ENCODE assay signal across 8 cellular contexts in genomic region chrX:16718824-16719333, GRCh38. TPM values are rescaled to one million over a fixed set of nuclear protein-coding genes. Genes with fewer than 3 reads are reported as not detected.
DNase-seq lines count a peak whose midpoint lies in the region; ATAC-seq, FAIRE-seq and TF ChIP-seq lines count a peak whose summit lies in the region.

No MANE protein-coding gene starts in this region.

- peaks cover 25% of the 10 kb centered on the region for H3K4me1 Mint-ChIP-seq in activated T-cell treated with anti-CD3 and anti-CD28 coated beads, Interleukin-2, amount 50 U/mL, for 4 hours (ENCODE audit: low read depth)
- peaks cover 11 to 37% (median 34%) of the 10 kb centered on the region in 4 donors for H3K4me1 Mint-ChIP-seq in naive thymus-derived CD8-positive, alpha-beta T cell

- H3K4me3 Mint-ChIP-seq in activated T-cell treated with anti-CD3 and anti-CD28 coated beads, Interleukin-2, amount 50 U/mL, for 4 hours = peak overlapping the region; percentile 91
- peak overlapping the region; percentile 87 to 97 (median 94) for H3K4me3 Mint-ChIP-seq in naive thymus-derived CD8-positive, alpha-beta T cell

- H3K27me3 ChIP-seq in bronchial epithelial cell (ENCODE audit: control insufficient read depth, insufficient read depth, low read length) = no peaks in the 10 kb centered on the region

- no peaks in the 10 kb centered on the region for H3K9me3 Mint-ChIP-seq in activated T-cell treated with anti-CD3 and anti-CD28 coated beads, Interleukin-2, amount 50 U/mL, for 4 hours
- no peaks in the 10 kb centered on the region for H3K9me3 Mint-ChIP-seq in naive thymus-derived CD8-positive, alpha-beta T cell

- peaks cover 3% of the 10 kb centered on the region for H3K36me3 Mint-ChIP-seq in activated T-cell treated with anti-CD3 and anti-CD28 coated beads, Interleukin-2, amount 50 U/mL, for 4 hours (ENCODE audit: insufficient read depth)
- H3K36me3 Mint-ChIP-seq in naive thymus-derived CD8-positive, alpha-beta T cell = peaks cover 0 to 10% (median 0%) of the 10 kb centered on the region in 3 donors

- H3K27me3 Mint-ChIP-seq in activated T-cell treated with anti-CD3 and anti-CD28 coated beads, Interleukin-2, amount 50 U/mL, for 4 hours (ENCODE audit: low read depth) = no peaks in the 10 kb centered on the region
- H3K27me3 Mint-ChIP-seq in naive thymus-derived CD8-positive, alpha-beta T cell = peaks cover 0 to 2% (median 0%) of the 10 kb centered on the region in 5 donors

- no peak for DNase-seq in activated T-cell treated with anti-CD3 and anti-CD28 coated beads, Interleukin-2, amount 50 U/mL, for 4 hours
- DNase-seq in activated T-cell treated with anti-CD3 and anti-CD28 coated beads, Interleukin-2, amount 50 U/mL, for 1 hour = no peak
- DNase-seq in bronchial epithelial cell (ENCODE audit: low read depth) = no peak
- no peak for DNase-seq in naive thymus-derived CD8-positive, alpha-beta T cell
- no peak for DNase-seq in kidney glomerular epithelial cell (lab: John Stamatoyannopoulos, UW)
- no peak for DNase-seq in activated CD4-positive, CD25-positive, alpha-beta regulatory T cell (lab: John Stamatoyannopoulos, UW)
- no peak for DNase-seq in DMS153 treated with DMSO at 0.1 percent for 48 hours (lab: John Stamatoyannopoulos, UW; ENCODE audit: unreplicated experiment)

- FAIRE-seq in bronchial epithelial cell (lab: Jason Lieb, UNC) = no peak

- H3K27ac Mint-ChIP-seq in naive thymus-derived CD8-positive, alpha-beta T cell = peak overlapping the region; percentile 95 to 100 (median 99)

- ATAC-seq in activated T-cell treated with anti-CD3 and anti-CD28 coated beads, Interleukin-2, amount 50 U/mL, for 4 hours = peak; percentile 1 to 53
- peak; percentile 29 for ATAC-seq in HG03520 (IDR thresholded peaks at IDR 0.05; ENCODE audit: unreplicated experiment)
- peak; percentile 22 for ATAC-seq in naive thymus-derived CD8-positive, alpha-beta T cell

- H3K4me3 ChIP-seq in bronchial epithelial cell (ENCODE audit: low read depth, low read length) = peak overlapping the region; percentile 60

- POLR2A ChIA-PET in naive thymus-derived CD8-positive, alpha-beta T cell (lab: Charles Lee) = interaction anchor here (0.6 to 1.3 kb wide), 4 partner anchors 31 to 864 kb away, joined by 3 to 4 read pairs (median 4); partner anchors contain the start of gene AP1S2

- no peaks in the 10 kb centered on the region for H3K36me3 ChIP-seq in bronchial epithelial cell (ENCODE audit: control insufficient read depth, insufficient read depth, low read length)

- TF ChIP-seq CTCF in bronchial epithelial cell (IDR thresholded peaks at IDR 0.05; ENCODE audit: insufficient read depth, low read length, severe bottlenecking) = no peak

RNA-seq across cellular contexts. Expression of gene SYAP1, which starts 0.5 kb away (rescaled TPM):
- 10 to 100 TPM; 16.7 to 28.6 (median 19.3) TPM for total RNA-seq in activated T-cell treated with anti-CD3 and anti-CD28 coated beads, Interleukin-2, amount 50 U/mL, for 4 hours
- total RNA-seq in bronchial epithelial cell = 21.1 and 37.6 TPM in 2 replicates
- total RNA-seq in naive thymus-derived CD8-positive, alpha-beta T cell = 10 to 100 TPM; 13.6 to 16.4 TPM
- 10 to 100 TPM; 13.3 to 17.8 (median 16.7) TPM for polyA plus RNA-seq in naive thymus-derived CD8-positive, alpha-beta T cell

RNA-seq across cellular contexts. Expression of gene CTPS2, which starts 6.4 kb away (rescaled TPM):
- 1 to 10 TPM; 1.2 to 2.6 (median 1.5) TPM for total RNA-seq in activated T-cell treated with anti-CD3 and anti-CD28 coated beads, Interleukin-2, amount 50 U/mL, for 4 hours
- total RNA-seq in bronchial epithelial cell = 5.8 and 7.6 TPM in 2 replicates
- total RNA-seq in naive thymus-derived CD8-positive, alpha-beta T cell = 1 to 10 TPM; 7.8 to 8.2 TPM
- polyA plus RNA-seq in naive thymus-derived CD8-positive, alpha-beta T cell = 1 to 10 TPM; 4.3 to 5.0 (median 4.5) TPM
